ENCODE assay signal across 18 cellular contexts in genomic region chr1:39379187-39379586, GRCh38.
"Had no signal": no experiment of that assay in that cellular context is flagged by ENCODE, and none has a peak within 500 bp of the region (broad histone marks: within the 10 kb centered on the region; RNA-seq: fewer than 3 reads in every experiment).

No MANE protein-coding gene starts in this region.

- H3K27ac ChIP-seq: brain microvascular endothelial cell, gastrocnemius medialis, heart left ventricle, tibial nerve, uterus, VCaP had no signal

- H3K27me3 ChIP-seq: brain microvascular endothelial cell, gastrocnemius medialis, heart left ventricle, tibial nerve, uterus had no signal

- H3K4me1 ChIP-seq: gastrocnemius medialis, tibial nerve, uterus had no signal

- H3K27me3 Mint-ChIP-seq: activated T-helper 17 cell treated with anti-CD3 and anti-CD28 coated beads, Interleukin-2, amount 50 U/mL, for 72 hours had no signal

- H3K4me3 Mint-ChIP-seq: activated T-helper 17 cell treated with anti-CD3 and anti-CD28 coated beads, Interleukin-2, amount 50 U/mL, for 72 hours; nephron progenitor cell had no signal

- H3K9me3 ChIP-seq: gastrocnemius medialis, heart left ventricle, tibial nerve, uterus had no signal

- DNase-seq: activated CD4-positive, CD25-positive, alpha-beta regulatory T cell treated with anti-CD3 and anti-CD28 coated beads, Interleukin-2, amount 50 U/mL, for 72 hours; activated naive CD4-positive, alpha-beta T cell treated with Interleukin-2 at 50 U/mL for 16 hours; brain microvascular endothelial cell; central memory CD4-positive, alpha-beta T cell; erythroblast; gastrocnemius medialis; heart left ventricle; kidney glomerular epithelial cell; left ventricle myocardium superior; mesendoderm; nephron progenitor cell; occipital lobe; posterior cingulate gyrus; stimulated activated naive CD4-positive, alpha-beta T cell; uterus had no signal

- ATAC-seq: activated T-helper 17 cell treated with anti-CD3 and anti-CD28 coated beads, Interleukin-2, amount 50 U/mL, for 72 hours; gastrocnemius medialis; heart left ventricle; left ventricle myocardium superior had no signal

- H3K4me1 Mint-ChIP-seq: activated T-helper 17 cell treated with anti-CD3 and anti-CD28 coated beads, Interleukin-2, amount 50 U/mL, for 72 hours; nephron progenitor cell had no signal

- H3K27ac Mint-ChIP-seq: activated T-helper 17 cell treated with anti-CD3 and anti-CD28 coated beads, Interleukin-2, amount 50 U/mL, for 72 hours; nephron progenitor cell had no signal

- H3K36me3 ChIP-seq: uterus had no signal

- H3K9me3 Mint-ChIP-seq: activated T-helper 17 cell treated with anti-CD3 and anti-CD28 coated beads, Interleukin-2, amount 50 U/mL, for 72 hours; nephron progenitor cell had no signal

- H3K4me3 ChIP-seq: gastrocnemius medialis, heart left ventricle, tibial nerve, uterus had no signal
